8 cellular contexts compared by ENCODE assay signal in genomic region chr19:511101-511841, GRCh38. TPM values are rescaled to one million over a fixed set of nuclear protein-coding genes. Genes with fewer than 3 reads are reported as not detected.
DNase-seq lines count a peak whose midpoint lies in the region; ATAC-seq and TF ChIP-seq lines count a peak whose summit lies in the region.

No MANE protein-coding gene starts in this region.

- H3K4me1 ChIP-seq in Loucy (ENCODE audit: insufficient read depth, low read length, poor library complexity, severe bottlenecking): peaks cover 25% of the 10 kb centered on the region

- no peaks in the 10 kb centered on the region for H3K27me3 ChIP-seq in Loucy (ENCODE audit: insufficient read depth, low read length, poor library complexity, severe bottlenecking)

- no peaks in the 10 kb centered on the region for H3K36me3 ChIP-seq in Loucy (ENCODE audit: insufficient read depth, low read length)

- peak overlapping the region; percentile 34 for H2AFZ ChIP-seq in Loucy (ENCODE audit: low read length)

- peaks cover 2% of the 10 kb centered on the region for H3K36me3 Mint-ChIP-seq in activated naive CD8-positive, alpha-beta T cell treated with anti-CD3 and anti-CD28 coated beads, Interleukin-2, amount 50 U/mL, for 24 hours (ENCODE audit: low read depth)

- H3K27me3 Mint-ChIP-seq in activated naive CD8-positive, alpha-beta T cell treated with anti-CD3 and anti-CD28 coated beads, Interleukin-2, amount 50 U/mL, for 24 hours: no peaks in the 10 kb centered on the region

- TF ChIP-seq CTCF in Loucy (conservative IDR thresholded peaks at IDR 0.05; ENCODE audit: low read length): no peak

- no peaks in the 10 kb centered on the region for H3K9me3 Mint-ChIP-seq in activated naive CD8-positive, alpha-beta T cell treated with anti-CD3 and anti-CD28 coated beads, Interleukin-2, amount 50 U/mL, for 24 hours

- peak; percentile 55 for ATAC-seq in activated naive CD8-positive, alpha-beta T cell treated with anti-CD3 and anti-CD28 coated beads, Interleukin-2, amount 50 U/mL, for 24 hours
- no peak for ATAC-seq in HG03097 (IDR thresholded peaks at IDR 0.05; ENCODE audit: low FRiP score, unreplicated experiment)

- no peaks in the 10 kb centered on the region; the same call in 1 of the 2 replicates for H3F3A ChIP-seq in Loucy (ENCODE audit: low read depth)

- peaks cover 11% of the 10 kb centered on the region for H3K79me2 ChIP-seq in Loucy (ENCODE audit: insufficient read depth, low read length)

- peak overlapping the region; percentile 74 for H3K4me3 ChIP-seq in Loucy (ENCODE audit: low read length, poor library complexity, severe bottlenecking)

- H3K27ac Mint-ChIP-seq in activated naive CD8-positive, alpha-beta T cell treated with anti-CD3 and anti-CD28 coated beads, Interleukin-2, amount 50 U/mL, for 24 hours: peak overlapping the region; percentile 94

- no peaks in the 10 kb centered on the region for H3K9me2 ChIP-seq in Loucy (replicated peaks; ENCODE audit: low read depth, low read length)

- DNase-seq in A172 (ENCODE audit: low spot score) (peak; percentile 91), T follicular helper cell (ENCODE audit: low read depth) (peak; percentile 91), iris pigment epithelial cell (ENCODE audit: low read depth) (peak; percentile 50), SW 1271 (lab: John Stamatoyannopoulos, UW) (no peak)
- peak; percentile 80 for DNase-seq in activated naive CD8-positive, alpha-beta T cell treated with anti-CD3 and anti-CD28 coated beads, Interleukin-2, amount 50 U/mL, for 24 hours
- peak in 2 of 3 donors; percentile 51 to 64 for DNase-seq in stimulated activated CD4-positive, alpha-beta T cell treated with anti-CD3 and anti-CD28 coated beads, TNF-alpha, amount 100 ng/mL, for 48 hours (ENCODE audit: low read depth in 3 of 3)

- H3K4me2 ChIP-seq in Loucy (ENCODE audit: low read depth, low read length, poor library complexity, severe bottlenecking): peak overlapping the region; percentile 76

- H3K4me3 Mint-ChIP-seq in activated naive CD8-positive, alpha-beta T cell treated with anti-CD3 and anti-CD28 coated beads, Interleukin-2, amount 50 U/mL, for 24 hours: peak overlapping the region; percentile 78

- peak overlapping the region; percentile 69 for H3K9ac ChIP-seq in Loucy (ENCODE audit: low read depth, low read length, poor library complexity, severe bottlenecking)

- H3K9me3 ChIP-seq in Loucy (ENCODE audit: insufficient read depth, low read depth, low read length): no peaks in the 10 kb centered on the region

- no peaks in the 10 kb centered on the region for H4K20me1 ChIP-seq in Loucy (ENCODE audit: insufficient read depth, low read length, poor library complexity, severe bottlenecking)

- H3K4me1 Mint-ChIP-seq in activated naive CD8-positive, alpha-beta T cell treated with anti-CD3 and anti-CD28 coated beads, Interleukin-2, amount 50 U/mL, for 24 hours: peaks cover 43% of the 10 kb centered on the region

RNA-seq across cellular contexts. Expression of gene TPGS1, which starts 4.0 kb away (rescaled TPM):
- 44.3 and 104 TPM in 2 replicates for total RNA-seq in A172 (2014; rRNA removed; shearing (Covaris generic))

RNA-seq across cellular contexts. Expression of gene MADCAM1, which starts 15.0 kb away (rescaled TPM):
- 0.48 and 0.71 TPM in 2 replicates for total RNA-seq in A172 (2014; rRNA removed; shearing (Covaris generic))

RNA-seq across cellular contexts. Expression of gene CDC34, which starts 20.3 kb away (rescaled TPM):
- 96.1 and 105 TPM in 2 replicates for total RNA-seq in A172 (2014; rRNA removed; shearing (Covaris generic))

RNA-seq across cellular contexts. Expression of gene GZMM, which starts 32.6 kb away (rescaled TPM):
- total RNA-seq in A172 (2014; rRNA removed; shearing (Covaris generic)): not detected in 2 replicates

RNA-seq across cellular contexts. Expression of gene SHC2, which starts 50.4 kb away (rescaled TPM):
- total RNA-seq in A172 (2014; rRNA removed; shearing (Covaris generic)): 12.5 and 19.6 TPM in 2 replicates

Comparison
In these comparisons a context has a peak if more than half of its experiments do, and no peak if none do; other contexts are left out.
1. DNase-seq: peak in A172 (single experiment), T follicular helper cell (single experiment), activated naive CD8-positive, alpha-beta T cell treated with anti-CD3 and anti-CD28 coated beads, Interleukin-2, amount 50 U/mL, for 24 hours (single experiment), iris pigment epithelial cell (single experiment) and stimulated activated CD4-positive, alpha-beta T cell treated with anti-CD3 and anti-CD28 coated beads, TNF-alpha, amount 100 ng/mL, for 48 hours (2 of 3); none in SW 1271 (0 of 2).